28 cellular contexts compared by ENCODE assay signal in genomic region chr4:75249739-75250138, GRCh38.
DNase-seq lines count a peak whose midpoint lies in the region; ATAC-seq, FAIRE-seq and TF ChIP-seq lines count a peak whose summit lies in the region.
"Had no signal": no experiment of that assay in that cellular context is flagged by ENCODE, and none has a peak within 500 bp of the region (broad histone marks: within the 10 kb centered on the region; RNA-seq: fewer than 3 reads in every experiment).

No MANE protein-coding gene starts in this region.

- H3K4me3 ChIP-seq in PC-3 (ENCODE audit: low read length), result no peak overlapping the region
- peak overlapping the region in 1 of 2 donors; percentile 22 for H3K4me3 ChIP-seq in mucosa of rectum (ENCODE audit: low read length in 2 of 2)
- no peak overlapping the region for H3K4me3 ChIP-seq in kidney (ENCODE audit: low read length in 2 of 2)
- H3K4me3 ChIP-seq: K562 had no signal

- H3K9me3 Mint-ChIP-seq in endothelial cell (ENCODE audit: unreplicated experiment), result no peaks in the 10 kb centered on the region

- no TSS peak for BruUV-seq in PC-3 (replicated peaks; lab: Mats Ljungman, UMichigan)

- H4K20me1 ChIP-seq in PC-3 (ENCODE audit: low read length), result no peaks in the 10 kb centered on the region

- H3K27ac ChIP-seq in PC-3 (ENCODE audit: low read length) (peak overlapping the region; percentile 92), mucosa of rectum (ENCODE audit: low read depth in 2 of 2, low read length in 2 of 2) (peak overlapping the region; percentile 77 to 83), kidney (ENCODE audit: low read depth in 2 of 2, low read length in 2 of 2) (no peak overlapping the region)
- H3K27ac ChIP-seq: C4-2B, RWPE1 had no signal

- no peak for FAIRE-seq in kidney (lab: Jason Lieb, UNC)
- FAIRE-seq: GM19239, HTR-8/SVneo, K562 had no signal

- no peak overlapping the region for H3K9ac ChIP-seq in PC-3 (ENCODE audit: low read length)
- no peak overlapping the region for H3K9ac ChIP-seq in mucosa of rectum (ENCODE audit: low read depth in 1 of 2, low read length in 2 of 2)
- H3K9ac ChIP-seq in kidney (ENCODE audit: low read length in 2 of 2), result no peak overlapping the region
- H3K9ac ChIP-seq: SK-N-SH had no signal

- CTCF ChIA-PET in PC-3 (lab: Charles Lee), result no interaction called here
- CTCF ChIA-PET in GM10248 (lab: Yijun Ruan, JAX), result no interaction called here

- H3K9me2 ChIP-seq in PC-3 (replicated peaks; ENCODE audit: low read length), result no peaks in the 10 kb centered on the region
- H3K9me2 ChIP-seq: SK-N-SH had no signal

- peak overlapping the region; percentile 57 for H3K27ac Mint-ChIP-seq in endothelial cell (ENCODE audit: unreplicated experiment)
- H3K27ac Mint-ChIP-seq: B cell; CD8-positive, alpha-beta T cell had no signal

- no peaks in the 10 kb centered on the region for H3K36me3 ChIP-seq in PC-3 (ENCODE audit: low read depth, low read length)
- H3K36me3 ChIP-seq in mucosa of rectum (ENCODE audit: control insufficient read depth in 2 of 2, insufficient read depth in 2 of 2, low read length in 2 of 2), result no peaks in the 10 kb centered on the region
- H3K36me3 ChIP-seq in kidney (ENCODE audit: control insufficient read depth in 1 of 2, insufficient read depth in 2 of 2, low read length in 2 of 2), result no peaks in the 10 kb centered on the region

- DNase-seq in DMS53 (lab: John Stamatoyannopoulos, UW) (peak; percentile 25), DMS53 treated with DMSO at 0.1 percent for 48 hours (lab: John Stamatoyannopoulos, UW; ENCODE audit: unreplicated experiment) (no peak), PC-3 (no peak), endothelial cell (ENCODE audit: low spot score) (no peak), kidney (no peak), GM10248 (ENCODE audit: extremely low spot score) (no peak), SHP77 treated with DMSO at 0.1 percent for 48 hours (lab: John Stamatoyannopoulos, UW) (no peak)
- DNase-seq: CD8-positive, alpha-beta T cell; DND-41; H7; Kasumi-1; MV-4-11; NCI-H1105; NCI-H1436 treated with DMSO at 0.1 percent for 48 hours; NCI-H187 treated with DMSO at 0.1 percent for 48 hours; NCI-H2227 treated with DMSO at 0.1 percent for 48 hours; NCI-H526 treated with DMSO at 0.1 percent for 48 hours; NK-92 treated with Interleukin-12 subunit alpha and Interleukin-12 subunit beta, amount 100 ng/mL, for 24 hours; SHP77; SK-N-SH had no signal

- peak overlapping the region; percentile 77; the same call in 1 of the 2 replicates for H3K4me2 ChIP-seq in PC-3 (ENCODE audit: low read length)
- H3K4me2 ChIP-seq: SK-N-SH had no signal

- H3K4me1 ChIP-seq in PC-3 (ENCODE audit: insufficient read depth, low read length), result peaks cover 22% of the 10 kb centered on the region
- peaks cover 16 to 25% of the 10 kb centered on the region in 2 donors for H3K4me1 ChIP-seq in mucosa of rectum (ENCODE audit: control insufficient read depth in 2 of 2, insufficient read depth in 2 of 2, low read length in 2 of 2)
- H3K4me1 ChIP-seq in kidney (ENCODE audit: control insufficient read depth in 1 of 2, insufficient read depth in 1 of 2, low read depth in 1 of 2, low read length in 2 of 2), result no peaks in the 10 kb centered on the region

- H3F3A ChIP-seq in PC-3 (ENCODE audit: low read length, unreplicated experiment), result no peaks in the 10 kb centered on the region

- no peak overlapping the region for H3K4me3 Mint-ChIP-seq in endothelial cell (ENCODE audit: unreplicated experiment)
- H3K4me3 Mint-ChIP-seq: B cell; CD8-positive, alpha-beta T cell had no signal

- no peak for ATAC-seq in PC-3
- ATAC-seq: CD8-positive, alpha-beta T cell; K562 had no signal

- H3K9me3 ChIP-seq in PC-3 (ENCODE audit: low read length) (no peaks in the 10 kb centered on the region), mucosa of rectum (ENCODE audit: control insufficient read depth in 2 of 2, low read length in 2 of 2) (no peaks in the 10 kb centered on the region), kidney (ENCODE audit: control insufficient read depth in 1 of 2, low read length in 2 of 2) (no peaks in the 10 kb centered on the region)
- H3K9me3 ChIP-seq: Caco-2, SK-N-SH had no signal

- intact Hi-C loops in PC-3 (cut with micrococcal nuclease), result no loop called here
- intact Hi-C loops in kidney (cut with DNase I), result no loop called here

- no peak overlapping the region for H2AFZ ChIP-seq in PC-3 (ENCODE audit: low read length)

- POLR2A ChIA-PET in PC-3 (lab: Charles Lee; ENCODE audit: unreplicated experiment) (interaction anchor here (0.6 kb wide), 1 partner anchor 41 kb away, joined by 3 read pairs; no protein-coding TSS in a partner anchor), GM10248 (lab: Yijun Ruan, JAX) (no interaction called here)

- H3K27me3 ChIP-seq in PC-3 (ENCODE audit: low read length) (no peaks in the 10 kb centered on the region), mucosa of rectum (ENCODE audit: control insufficient read depth in 2 of 2, insufficient read depth in 2 of 2, low read length in 2 of 2) (no peaks in the 10 kb centered on the region)

- H3K79me2 ChIP-seq in PC-3 (ENCODE audit: low read length), result no peaks in the 10 kb centered on the region

- no peaks in the 10 kb centered on the region for H3K36me3 Mint-ChIP-seq in endothelial cell (ENCODE audit: low read depth, unreplicated experiment)
- H3K36me3 Mint-ChIP-seq: CD8-positive, alpha-beta T cell had no signal

- no peaks in the 10 kb centered on the region for H3K27me3 Mint-ChIP-seq in endothelial cell (ENCODE audit: unreplicated experiment)

- peaks cover 20% of the 10 kb centered on the region for H3K4me1 Mint-ChIP-seq in endothelial cell (ENCODE audit: unreplicated experiment)

- TF ChIP-seq CTCF in PC-3 (conservative IDR thresholded peaks at IDR 0.05; ENCODE audit: low read depth, low read length), result no peak
- TF ChIP-seq CTCF in endothelial cell (IDR thresholded peaks at IDR 0.05; ENCODE audit: unreplicated experiment), result no peak
- no peak for TF ChIP-seq CTCF in kidney (IDR thresholded peaks at IDR 0.05; ENCODE audit: borderline replicate concordance, extremely low read depth, insufficient read depth)
- no peak for TF ChIP-seq CTCF in GM10248 (IDR thresholded peaks at IDR 0.05; ENCODE audit: control extremely low read depth, extremely low read depth, low read depth, missing control alignments)

Comparison
In these comparisons a context has a peak if more than half of its experiments do, and no peak if none do; other contexts are left out.
1. H3K27ac ChIP-seq: peak in PC-3 (single experiment) and mucosa of rectum (2 of 2); none in kidney (0 of 2).